ENCODE assay signal across 8 cellular contexts in the genomic region with DNA sequence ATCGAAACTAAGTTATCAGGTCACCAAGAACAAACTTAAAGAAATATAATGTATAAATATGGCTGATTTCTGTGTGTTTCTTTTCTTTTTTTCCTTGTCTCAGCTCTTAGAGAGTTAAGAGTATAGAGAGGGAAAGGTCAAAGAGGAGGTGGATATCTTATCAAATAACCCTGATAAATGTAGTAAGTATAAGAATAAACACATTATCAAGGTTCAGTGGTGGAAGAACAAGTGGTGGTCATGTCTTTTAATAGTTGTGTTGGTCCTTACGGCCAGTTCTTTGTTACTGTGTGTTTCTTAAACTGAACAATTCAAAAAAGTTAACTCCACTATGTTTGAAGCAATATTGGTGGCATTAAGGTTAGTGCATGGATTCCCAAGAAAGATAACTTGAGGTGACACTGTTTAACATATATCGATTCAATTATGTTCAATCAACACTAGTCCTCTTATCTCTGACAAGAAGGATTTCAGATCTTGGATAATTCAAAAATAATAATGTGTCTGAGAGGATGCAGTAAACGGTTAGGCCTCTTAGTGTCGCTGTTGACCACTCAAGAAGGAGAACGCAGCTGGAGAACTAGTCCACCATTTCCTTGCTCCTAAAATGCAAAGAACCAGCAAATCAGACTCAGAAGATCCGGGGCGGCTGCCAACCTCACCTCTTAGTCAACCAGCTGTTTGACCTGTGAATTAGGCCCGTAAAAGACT. TPM values are rescaled to one million over a fixed set of nuclear protein-coding genes. Genes with fewer than 3 reads are reported as not detected.
DNase-seq lines count a peak whose midpoint lies in the region; ATAC-seq lines count a peak whose summit lies in the region.

PCDHGA3 (plus strand) TSS at position 588 of the 711 bp plus-strand sequence. CDS start 205 bp downstream, outside the sequence.

- no peak for DNase-seq in stimulated activated naive CD8-positive, alpha-beta T cell treated with anti-CD3 and anti-CD28 coated beads, Interleukin-15, Interleukin-2, amounts not matched to agents 100 U/mL and 50 U/mL, for 24 hours
- no peak for DNase-seq in activated naive CD8-positive, alpha-beta T cell treated with anti-CD3 and anti-CD28 coated beads for 36 hours
- DNase-seq in NCI-H524 treated with DMSO at 0.1 percent for 48 hours (lab: John Stamatoyannopoulos, UW) (no peak), nucleus accumbens (lab: John Stamatoyannopoulos, UW) (no peak)

- H3K36me3 Mint-ChIP-seq in stimulated activated naive CD8-positive, alpha-beta T cell treated with anti-CD3 and anti-CD28 coated beads, Interleukin-15, Interleukin-2, amounts not matched to agents 100 ng/mL and 50 ng/mL, for 24 hours (ENCODE audit: low read depth): peaks cover 26% of the 10 kb centered on the region
- H3K36me3 Mint-ChIP-seq in activated naive CD8-positive, alpha-beta T cell treated with anti-CD3 and anti-CD28 coated beads for 36 hours: peaks cover 17% of the 10 kb centered on the region

- no peak for ATAC-seq in stimulated activated naive CD8-positive, alpha-beta T cell treated with anti-CD3 and anti-CD28 coated beads, Interleukin-15, Interleukin-2, amounts not matched to agents 100 U/mL and 50 U/mL, for 24 hours
- ATAC-seq in GM19463 (IDR thresholded peaks at IDR 0.05; ENCODE audit: unreplicated experiment) (no peak), HG02798 (IDR thresholded peaks at IDR 0.05; ENCODE audit: poor library complexity, unreplicated experiment) (no peak)

- peaks cover 34% of the 10 kb centered on the region for H3K9me3 Mint-ChIP-seq in stimulated activated naive CD8-positive, alpha-beta T cell treated with anti-CD3 and anti-CD28 coated beads, Interleukin-15, Interleukin-2, amounts not matched to agents 100 ng/mL and 50 ng/mL, for 24 hours
- peaks cover 28% of the 10 kb centered on the region for H3K9me3 Mint-ChIP-seq in activated naive CD8-positive, alpha-beta T cell treated with anti-CD3 and anti-CD28 coated beads for 36 hours

- no peak within 1 kb of the TSS for H3K27ac Mint-ChIP-seq in stimulated activated naive CD8-positive, alpha-beta T cell treated with anti-CD3 and anti-CD28 coated beads, Interleukin-15, Interleukin-2, amounts not matched to agents 100 ng/mL and 50 ng/mL, for 24 hours
- H3K27ac Mint-ChIP-seq in activated naive CD8-positive, alpha-beta T cell treated with anti-CD3 and anti-CD28 coated beads for 36 hours: no peak within 1 kb of the TSS

- peaks cover 81% of the 10 kb centered on the region for H3K27me3 Mint-ChIP-seq in stimulated activated naive CD8-positive, alpha-beta T cell treated with anti-CD3 and anti-CD28 coated beads, Interleukin-15, Interleukin-2, amounts not matched to agents 100 ng/mL and 50 ng/mL, for 24 hours
- peaks cover 87% of the 10 kb centered on the region for H3K27me3 Mint-ChIP-seq in activated naive CD8-positive, alpha-beta T cell treated with anti-CD3 and anti-CD28 coated beads for 36 hours

- peak within 1 kb of the TSS; percentile 39 for H3K4me3 Mint-ChIP-seq in stimulated activated naive CD8-positive, alpha-beta T cell treated with anti-CD3 and anti-CD28 coated beads, Interleukin-15, Interleukin-2, amounts not matched to agents 100 ng/mL and 50 ng/mL, for 24 hours
- H3K4me3 Mint-ChIP-seq in activated naive CD8-positive, alpha-beta T cell treated with anti-CD3 and anti-CD28 coated beads for 36 hours: peak within 1 kb of the TSS; percentile 29

- no peaks in the 10 kb centered on the region for H3K4me1 Mint-ChIP-seq in stimulated activated naive CD8-positive, alpha-beta T cell treated with anti-CD3 and anti-CD28 coated beads, Interleukin-15, Interleukin-2, amounts not matched to agents 100 ng/mL and 50 ng/mL, for 24 hours (ENCODE audit: low read depth)
- H3K4me1 Mint-ChIP-seq in activated naive CD8-positive, alpha-beta T cell treated with anti-CD3 and anti-CD28 coated beads for 36 hours: peaks cover 2% of the 10 kb centered on the region

- H3K4me3 ChIP-seq in iPS-11a (ENCODE audit: low read depth, low read length): peak within 1 kb of the TSS; percentile 34

RNA-seq across cellular contexts. Expression of gene PCDHGA3, which starts in this region (rescaled TPM):
- not detected for total RNA-seq in activated naive CD8-positive, alpha-beta T cell treated with anti-CD3 and anti-CD28 coated beads for 36 hours
